In genomic region chr11:65422633-65423515, GRCh38 we compare ENCODE assay signal across 1 cellular context.
TF ChIP-seq lines count a peak whose summit lies in the region.

Gene NEAT1, plus strand, starts transcription at chr11:65422798.

TF ChIP-seq in HEK293, 187 proteins besides CTCF, POLR2A, EP300 and RAD21 (continued from another document and continues in another):
- TF ChIP-seq HOXA7 (CRISPR knock-in tag; IDR thresholded peaks at IDR 0.05; ENCODE audit: borderline replicate concordance) (no peak), FEZF1 (tag by site-specific recombination; IDR thresholded peaks at IDR 0.05) (0 out of 2 replicates have a peak, but pooled peaks have one; percentile 2), ZNF660 (tag by site-specific recombination; IDR thresholded peaks at IDR 0.05) (peak; percentile 84), ZNF654 (tag by site-specific recombination; IDR thresholded peaks at IDR 0.05; ENCODE audit: low read depth) (no peak), YY1 (tag by site-specific recombination; IDR thresholded peaks at IDR 0.05) (no peak), ZNF146 (tag by site-specific recombination; IDR thresholded peaks at IDR 0.05) (peak; percentile 31), ZNF621 (tag by site-specific recombination; IDR thresholded peaks at IDR 0.05) (no peak), ZNF585B (tag by site-specific recombination; IDR thresholded peaks at IDR 0.05) (no peak; the same call in 1 of the 2 replicates), TSHZ1 (tag by site-specific recombination; IDR thresholded peaks at IDR 0.05; ENCODE audit: borderline replicate concordance) (peak; percentile 50; the same call in 1 of the 2 replicates), KLF10 (tag by site-specific recombination; IDR thresholded peaks at IDR 0.05) (peak; percentile 7; the same call in 1 of the 2 replicates), ATF2 (tag by site-specific recombination; IDR thresholded peaks at IDR 0.05; ENCODE audit: low read depth) (no peak), SETDB1 (IDR thresholded peaks at IDR 0.05; ENCODE audit: insufficient read length, low read length) (no peak), REPIN1 (tag by site-specific recombination; IDR thresholded peaks at IDR 0.05; ENCODE audit: low read depth) (0 out of 2 replicates have a peak, but pooled peaks have one; percentile 34), SALL2 (tag by site-specific recombination; IDR thresholded peaks at IDR 0.05; ENCODE audit: borderline replicate concordance) (no peak; the same call in 1 of the 2 replicates), ZNF776 (tag by site-specific recombination; IDR thresholded peaks at IDR 0.05; ENCODE audit: borderline replicate concordance) (peak; percentile 75; the same call in 1 of the 2 replicates), OVOL3 (tag by site-specific recombination; IDR thresholded peaks at IDR 0.05) (0 out of 2 replicates have a peak, but pooled peaks have one; percentile 50), KLF1 (tag by site-specific recombination; IDR thresholded peaks at IDR 0.05) (no peak), IKZF3 (tag by site-specific recombination; IDR thresholded peaks at IDR 0.05) (no peak), PRDM2 (tag by site-specific recombination; IDR thresholded peaks at IDR 0.05; ENCODE audit: borderline replicate concordance) (no peak), PRDM4 (tag by site-specific recombination; IDR thresholded peaks at IDR 0.05) (peak; percentile 41), MYNN (tag by site-specific recombination; IDR thresholded peaks at IDR 0.05; ENCODE audit: borderline replicate concordance) (peak; percentile 66; the same call in 1 of the 2 replicates), ZNF561 (tag by site-specific recombination; IDR thresholded peaks at IDR 0.05; ENCODE audit: borderline replicate concordance) (no peak), ZNF580 (tag by site-specific recombination; IDR thresholded peaks at IDR 0.05) (peak; percentile 21; the same call in 1 of the 2 replicates), ZNF624 (tag by site-specific recombination; IDR thresholded peaks at IDR 0.05) (peak; percentile 85; the same call in 1 of the 2 replicates), ZNF26 (tag by site-specific recombination; IDR thresholded peaks at IDR 0.05) (no peak), EGR2 (tag by site-specific recombination; IDR thresholded peaks at IDR 0.05; ENCODE audit: low read depth) (no peak; the same call in 1 of the 2 replicates), ZBTB44 (tag by site-specific recombination; IDR thresholded peaks at IDR 0.05) (no peak), ZNF302 (tag by site-specific recombination; IDR thresholded peaks at IDR 0.05; ENCODE audit: low read depth) (0 out of 2 replicates have a peak, but pooled peaks have one; percentile 25), SP3 (tag by site-specific recombination; IDR thresholded peaks at IDR 0.05) (peak; percentile 71), ZNF133 (tag by site-specific recombination; IDR thresholded peaks at IDR 0.05) (no peak), ZNF837 (tag by site-specific recombination; IDR thresholded peaks at IDR 0.05) (no peak), OSR2 (tag by site-specific recombination; IDR thresholded peaks at IDR 0.05) (no peak), ZNF488 (tag by site-specific recombination; IDR thresholded peaks at IDR 0.05) (peak; percentile 19; the same call in 1 of the 2 replicates), GFI1B (tag by site-specific recombination; IDR thresholded peaks at IDR 0.05) (no peak), ZNF157 (tag by site-specific recombination; IDR thresholded peaks at IDR 0.05) (no peak), BCL11B (tag by site-specific recombination; IDR thresholded peaks at IDR 0.05; ENCODE audit: low read depth) (peak; percentile 79), BCL6B (tag by site-specific recombination; IDR thresholded peaks at IDR 0.05) (peak; percentile 69; the same call in 1 of the 2 replicates), ZNF366 (tag by site-specific recombination; conservative IDR thresholded peaks at IDR 0.05) (peak; percentile 89), ZBTB7A (tag by site-specific recombination; IDR thresholded peaks at IDR 0.05; ENCODE audit: low read depth) (peak; percentile 91), KLF16 (tag by site-specific recombination; IDR thresholded peaks at IDR 0.05) (peak; percentile 90), PRDM1 (tag by site-specific recombination; IDR thresholded peaks at IDR 0.05) (no peak), ZNF391 (tag by site-specific recombination; IDR thresholded peaks at IDR 0.05; ENCODE audit: borderline replicate concordance, low read depth) (peak; percentile 92; the same call in 1 of the 2 replicates), ZNF571 (tag by site-specific recombination; IDR thresholded peaks at IDR 0.05) (no peak)
